1 cellular context compared by ENCODE assay signal in genomic region chr12:57864811-57865751, GRCh38.
TF ChIP-seq lines count a peak whose summit lies in the region.

No MANE protein-coding gene starts in this region.

TF ChIP-seq in HEK293, 187 proteins besides CTCF, POLR2A, EP300 and RAD21 (continued from another document and continues in another):
- TF ChIP-seq ZNF837 (tag by site-specific recombination; IDR thresholded peaks at IDR 0.05): no peak
- no peak for TF ChIP-seq ZNF670 (tag by site-specific recombination; IDR thresholded peaks at IDR 0.05; ENCODE audit: low read depth)
- no peak for TF ChIP-seq GLI4 (tag by site-specific recombination; IDR thresholded peaks at IDR 0.05)
- TF ChIP-seq BCL11A (tag by site-specific recombination; IDR thresholded peaks at IDR 0.05; ENCODE audit: low read depth): no peak
- 0 out of 2 replicates have a peak, but pooled peaks have one; percentile 25 for TF ChIP-seq SP7 (tag by site-specific recombination; IDR thresholded peaks at IDR 0.05)
- no peak for TF ChIP-seq ZSCAN5A (tag by site-specific recombination; IDR thresholded peaks at IDR 0.05)
- TF ChIP-seq ZNF391 (tag by site-specific recombination; IDR thresholded peaks at IDR 0.05; ENCODE audit: borderline replicate concordance, low read depth): no peak
- no peak for TF ChIP-seq ZNF621 (tag by site-specific recombination; IDR thresholded peaks at IDR 0.05)
- TF ChIP-seq ZBTB48 (tag by site-specific recombination; IDR thresholded peaks at IDR 0.05): no peak
- TF ChIP-seq ZNF138 (tag by site-specific recombination; IDR thresholded peaks at IDR 0.05; ENCODE audit: borderline replicate concordance): no peak
- TF ChIP-seq ZBTB10 (tag by site-specific recombination; IDR thresholded peaks at IDR 0.05): no peak
- no peak for TF ChIP-seq ZNF830 (tag by site-specific recombination; IDR thresholded peaks at IDR 0.05; ENCODE audit: low read depth)
- no peak for TF ChIP-seq ZNF843 (tag by site-specific recombination; IDR thresholded peaks at IDR 0.05)
- TF ChIP-seq ZBTB6 (tag by site-specific recombination; IDR thresholded peaks at IDR 0.05): no peak
- no peak for TF ChIP-seq ZNF639 (tag by site-specific recombination; IDR thresholded peaks at IDR 0.05)
- TF ChIP-seq ZNF211 (tag by site-specific recombination; IDR thresholded peaks at IDR 0.05; ENCODE audit: low read depth): no peak
- no peak for TF ChIP-seq ZSCAN23 (tag by site-specific recombination; IDR thresholded peaks at IDR 0.05)
- TF ChIP-seq ZNF529 (tag by site-specific recombination; IDR thresholded peaks at IDR 0.05; ENCODE audit: insufficient replicate concordance): no peak
- no peak for TF ChIP-seq ZNF10 (tag by site-specific recombination; IDR thresholded peaks at IDR 0.05)
- 0 out of 2 replicates have a peak, but pooled peaks have one; percentile 36 for TF ChIP-seq ZNF561 (tag by site-specific recombination; IDR thresholded peaks at IDR 0.05; ENCODE audit: borderline replicate concordance)
- peak; percentile 50; the same call in 1 of the 2 replicates for TF ChIP-seq KLF9 (tag by site-specific recombination; IDR thresholded peaks at IDR 0.05; ENCODE audit: low read depth)
- TF ChIP-seq ZNF404 (tag by site-specific recombination; IDR thresholded peaks at IDR 0.05): no peak
- no peak for TF ChIP-seq WT1 (tag by site-specific recombination; IDR thresholded peaks at IDR 0.05)
- TF ChIP-seq ZNF747 (tag by site-specific recombination; IDR thresholded peaks at IDR 0.05): no peak
- TF ChIP-seq SP2 (tag by site-specific recombination; IDR thresholded peaks at IDR 0.05): peak; percentile 46
- TF ChIP-seq ZNF514 (tag by site-specific recombination; IDR thresholded peaks at IDR 0.05): no peak
- TF ChIP-seq ZNF645 (tag by site-specific recombination; IDR thresholded peaks at IDR 0.05): no peak
- peak; percentile 55; the same call in 1 of the 2 replicates for TF ChIP-seq ZXDB (tag by site-specific recombination; IDR thresholded peaks at IDR 0.05)
- no peak for TF ChIP-seq ZNF169 (tag by site-specific recombination; IDR thresholded peaks at IDR 0.05)
- no peak for TF ChIP-seq ZNF518A (tag by site-specific recombination; conservative IDR thresholded peaks at IDR 0.05; ENCODE audit: low read depth)
- peak; percentile 79 for TF ChIP-seq ZNF335 (tag by site-specific recombination; conservative IDR thresholded peaks at IDR 0.05)
- no peak for TF ChIP-seq ZNF777 (tag by site-specific recombination; IDR thresholded peaks at IDR 0.05; ENCODE audit: borderline replicate concordance)
- TF ChIP-seq ZNF549 (tag by site-specific recombination; IDR thresholded peaks at IDR 0.05): peak; percentile 28; the same call in 1 of the 2 replicates
- no peak for TF ChIP-seq RBAK (tag by site-specific recombination; IDR thresholded peaks at IDR 0.05)
- no peak for TF ChIP-seq ZNF626 (tag by site-specific recombination; IDR thresholded peaks at IDR 0.05)
- no peak for TF ChIP-seq ZNF350 (tag by site-specific recombination; IDR thresholded peaks at IDR 0.05)
- no peak for TF ChIP-seq ZNF571 (tag by site-specific recombination; IDR thresholded peaks at IDR 0.05)
- TF ChIP-seq ZNF530 (tag by site-specific recombination; IDR thresholded peaks at IDR 0.05; ENCODE audit: low read depth): no peak
- no peak for TF ChIP-seq ZNF114 (tag by site-specific recombination; IDR thresholded peaks at IDR 0.05)
- no peak for TF ChIP-seq ZNF174 (tag by site-specific recombination; IDR thresholded peaks at IDR 0.05)
- no peak for TF ChIP-seq ZNF394 (tag by site-specific recombination; IDR thresholded peaks at IDR 0.05; ENCODE audit: borderline replicate concordance)
- TF ChIP-seq AEBP2 (tag by site-specific recombination; IDR thresholded peaks at IDR 0.05; ENCODE audit: borderline replicate concordance): no peak
- no peak for TF ChIP-seq ZNF513 (tag by site-specific recombination; IDR thresholded peaks at IDR 0.05)
- no peak for TF ChIP-seq ZNF701 (tag by site-specific recombination; IDR thresholded peaks at IDR 0.05)
- TF ChIP-seq ZNF48 (tag by site-specific recombination; IDR thresholded peaks at IDR 0.05): no peak
- TF ChIP-seq KLF7 (tag by site-specific recombination; IDR thresholded peaks at IDR 0.05; ENCODE audit: borderline replicate concordance): no peak
- TF ChIP-seq YY2 (tag by site-specific recombination; IDR thresholded peaks at IDR 0.05): no peak
- no peak for TF ChIP-seq ZEB2 (tag by site-specific recombination; IDR thresholded peaks at IDR 0.05)
- no peak for TF ChIP-seq ZNF792 (tag by site-specific recombination; IDR thresholded peaks at IDR 0.05)
- no peak for TF ChIP-seq ZBTB17 (tag by site-specific recombination; IDR thresholded peaks at IDR 0.05)
- TF ChIP-seq ZNF274 (IDR thresholded peaks at IDR 0.05; ENCODE audit: low read length): no peak
- no peak for TF ChIP-seq ZNF274 (tag by site-specific recombination; IDR thresholded peaks at IDR 0.05; ENCODE audit: borderline replicate concordance)
- TF ChIP-seq ZNF623 (tag by site-specific recombination; IDR thresholded peaks at IDR 0.05): no peak
- TF ChIP-seq ZNF132 (tag by site-specific recombination; IDR thresholded peaks at IDR 0.05; ENCODE audit: borderline replicate concordance): no peak
- no peak for TF ChIP-seq ZNF2 (tag by site-specific recombination; IDR thresholded peaks at IDR 0.05)
- peak; percentile 47; the same call in 1 of the 2 replicates for TF ChIP-seq ZSCAN30 (tag by site-specific recombination; IDR thresholded peaks at IDR 0.05)
- no peak for TF ChIP-seq ZNF266 (tag by site-specific recombination; IDR thresholded peaks at IDR 0.05; ENCODE audit: low read depth)
- no peak for TF ChIP-seq OVOL3 (tag by site-specific recombination; IDR thresholded peaks at IDR 0.05)
